8 cellular contexts compared by ENCODE assay signal in the genomic region with DNA sequence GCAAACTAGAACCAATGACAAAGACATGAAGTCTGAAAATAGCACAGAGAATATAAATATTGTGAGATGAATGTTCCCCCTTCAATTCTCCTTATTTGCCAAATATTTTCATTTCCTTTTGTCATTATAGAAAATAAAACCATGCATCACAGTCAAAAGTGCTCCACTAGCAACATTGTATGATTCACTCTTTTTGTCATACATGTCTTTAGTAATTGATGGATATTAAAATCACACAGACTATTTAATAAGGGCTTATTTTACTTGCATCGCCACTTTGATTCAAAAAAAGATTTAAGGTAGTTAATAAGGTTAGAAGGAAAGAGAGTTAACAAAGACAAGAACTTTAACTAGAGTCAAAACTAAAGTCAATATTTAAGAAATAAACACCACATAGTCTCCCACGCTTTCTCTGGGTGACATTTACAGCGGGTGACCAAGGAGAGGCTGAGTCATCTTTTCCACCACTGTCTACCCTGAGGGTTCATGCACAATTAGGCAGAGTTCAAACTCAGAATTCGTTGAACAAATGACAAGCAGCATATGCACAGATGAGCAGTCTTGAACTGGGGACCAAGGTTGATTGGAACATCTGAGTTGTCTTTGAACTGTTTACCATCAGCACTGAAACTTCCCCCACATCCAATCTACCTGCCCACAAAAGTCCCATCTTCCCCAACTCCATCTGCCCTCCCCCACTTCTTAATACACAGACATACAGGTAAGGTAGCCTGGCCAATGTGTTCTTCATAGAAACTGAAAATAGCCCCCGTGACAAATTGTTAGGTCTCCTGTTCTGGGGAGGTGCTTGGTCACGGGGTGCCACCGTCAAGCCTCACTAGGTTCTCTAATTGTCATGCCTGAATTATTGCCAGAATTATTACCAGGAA. TPM values are rescaled to one million over a fixed set of nuclear protein-coding genes. Genes with fewer than 3 reads are reported as not detected.
DNase-seq lines count a peak whose midpoint lies in the region; ATAC-seq and TF ChIP-seq lines count a peak whose summit lies in the region.

No MANE protein-coding gene starts in this region.

- no peak for TF ChIP-seq POLR2A in GM18505 (IDR thresholded peaks at IDR 0.05; ENCODE audit: borderline replicate concordance, extremely low read depth, insufficient read depth, insufficient read length)

- H3K4ac ChIP-seq in H9 (ENCODE audit: low read depth, low read length) = no peak overlapping the region

- ATAC-seq in GM18505 (IDR thresholded peaks at IDR 0.05; ENCODE audit: unreplicated experiment) = peak; percentile 97

- H3K36me3 ChIP-seq in NT2/D1 (ENCODE audit: insufficient read depth, insufficient read length, low read length) (no peaks in the 10 kb centered on the region), hepatocyte (replicated peaks; ENCODE audit: insufficient read depth, low read depth) (no peaks in the 10 kb centered on the region)

- no peaks in the 10 kb centered on the region for H3K79me1 ChIP-seq in H9 (ENCODE audit: insufficient read depth, low read depth, low read length, poor library complexity, severe bottlenecking)

- H3K4me3 ChIP-seq in NT2/D1 (ENCODE audit: insufficient read length, low read depth) = no peak overlapping the region
- H3K4me3 ChIP-seq in hepatocyte = no peak overlapping the region

- H2BK12ac ChIP-seq in H9 (ENCODE audit: insufficient read length, low read depth, low read length) = peak overlapping the region; percentile 36

- no peak overlapping the region for H3K14ac ChIP-seq in H9 (ENCODE audit: insufficient read depth, low read length)

- peaks cover 28 to 44% of the 10 kb centered on the region in 2 experiments for H3K9me3 Mint-ChIP-seq in H9

- H3K9me2 ChIP-seq in hepatocyte (replicated peaks; ENCODE audit: insufficient read depth) = no peaks in the 10 kb centered on the region

- H3K9me3 ChIP-seq in H9 (ENCODE audit: control insufficient read depth, low read depth, low read length) = no peaks in the 10 kb centered on the region
- H3K9me3 ChIP-seq in NT2/D1 (ENCODE audit: insufficient read depth, low read length) = peaks cover 30% of the 10 kb centered on the region; the same call in 1 of the 2 replicates
- H3K9me3 ChIP-seq in hepatocyte (ENCODE audit: low read depth) = no peaks in the 10 kb centered on the region

- H3K4me2 ChIP-seq in H9 (ENCODE audit: insufficient read depth, insufficient read length, low read length) = no peak overlapping the region
- no peak overlapping the region for H3K4me2 ChIP-seq in hepatocyte

- no peak overlapping the region for H2AK5ac ChIP-seq in H9 (ENCODE audit: insufficient read length, low read length)

- H3K27me3 ChIP-seq in H9 (ENCODE audit: insufficient read depth, low read length) (no peaks in the 10 kb centered on the region), NT2/D1 (ENCODE audit: insufficient read depth, insufficient read length) (no peaks in the 10 kb centered on the region), hepatocyte (no peaks in the 10 kb centered on the region)

- H3K79me2 ChIP-seq in H9 (ENCODE audit: insufficient read depth, low read length) = no peaks in the 10 kb centered on the region
- no peaks in the 10 kb centered on the region for H3K79me2 ChIP-seq in hepatocyte

- peaks cover 4% of the 10 kb centered on the region; the same call in 1 of the 2 replicates for H3K4me1 ChIP-seq in H9 (ENCODE audit: insufficient read depth, low read length)
- H3K4me1 ChIP-seq in NT2/D1 (ENCODE audit: insufficient read depth, insufficient read length) = peaks cover 2% of the 10 kb centered on the region
- H3K4me1 ChIP-seq in hepatocyte (ENCODE audit: insufficient read depth) = no peaks in the 10 kb centered on the region

- no peak overlapping the region for H4K91ac ChIP-seq in H9 (ENCODE audit: insufficient read length, low read depth, low read length)

- H3K56ac ChIP-seq in H9 (ENCODE audit: insufficient read length, low read depth, low read length) = no peak overlapping the region

- no peak overlapping the region for H3K27ac ChIP-seq in H9 (ENCODE audit: insufficient read length, low read depth, low read length)
- H3K27ac ChIP-seq in hepatocyte = no peak overlapping the region

- H3K18ac ChIP-seq in H9 (ENCODE audit: insufficient read length, low read depth, low read length) = no peak overlapping the region

- H3K4me1 Mint-ChIP-seq in H9 = peaks cover 20 to 34% of the 10 kb centered on the region in 2 experiments

- H4K20me1 ChIP-seq in H9 (ENCODE audit: control insufficient read depth, insufficient read depth, insufficient read length) (no peaks in the 10 kb centered on the region), hepatocyte (ENCODE audit: insufficient read depth, poor library complexity, severe bottlenecking) (no peaks in the 10 kb centered on the region)

- peaks cover 4% of the 10 kb centered on the region; the same call in 1 of the 2 replicates for H3K27me3 Mint-ChIP-seq in H9 (ENCODE audit: low read depth)

- no peak overlapping the region for H2BK120ac ChIP-seq in H9 (ENCODE audit: low read depth, low read length, poor library complexity, severe bottlenecking)

- H3K23me2 ChIP-seq in H9 (ENCODE audit: insufficient read length, low read depth, low read length, poor library complexity, severe bottlenecking) = no peaks in the 10 kb centered on the region

- H4K5ac ChIP-seq in H9 (ENCODE audit: insufficient read length, low read depth, low read length) = no peak overlapping the region

- no peak overlapping the region for H4K8ac ChIP-seq in H9 (replicated peaks; ENCODE audit: insufficient read length, low read depth, low read length)

- H3K36me3 Mint-ChIP-seq in H9 (ENCODE audit: insufficient read depth in 1 of 3, low read depth in 3 of 3) = peaks cover 34 to 41% (median 37%) of the 10 kb centered on the region in 3 experiments

- no peak overlapping the region for H2BK5ac ChIP-seq in H9 (ENCODE audit: insufficient read length, low read length)

- POLR2A ChIA-PET in HEK293T (lab: Yijun Ruan, JAX) = no interaction called here

- no peak overlapping the region for H2BK20ac ChIP-seq in H9 (ENCODE audit: low read depth, low read length, poor library complexity, severe bottlenecking)

- no CpG with 5 or more reads among the region's 7 CpGs for WGBS in H9 (ENCODE audit: extremely low coverage, insufficient read length, low lambda C conversion rate)
- 72% methylated on average over 7 of the region's 7 CpGs for WGBS in hepatocyte (ENCODE audit: low lambda C conversion rate, missing lambda C conversion rate)

- peak overlapping the region; percentile 9 to 65 (median 55); a peak in 3 of 7 replicates for H3K27ac Mint-ChIP-seq in H9

- H2BK15ac ChIP-seq in H9 (ENCODE audit: low read depth, low read length) = no peak overlapping the region

- no peak overlapping the region for H3K4me3 Mint-ChIP-seq in H9

- no peak overlapping the region for H3K23ac ChIP-seq in H9 (ENCODE audit: insufficient read length, low read depth, low read length)

- H3K9ac ChIP-seq in H9 (ENCODE audit: extremely low read depth, insufficient read length, low read length) (no peak overlapping the region), NT2/D1 (ENCODE audit: insufficient read length, low read depth) (peak overlapping the region; percentile 12)

- DNase-seq in H9 (no peak), NT2/D1 (ENCODE audit: low read depth, low spot score) (no peak), hepatocyte (ENCODE audit: low spot score) (peak; percentile 55), amniotic stem cell (lab: John Stamatoyannopoulos, UW) (no peak), Kasumi-1 (lab: John Stamatoyannopoulos, UW) (no peak), HEK293T (ENCODE audit: extremely low spot score) (no peak), NCI-H1694 (lab: John Stamatoyannopoulos, UW) (no peak)

- CTCF ChIA-PET in HEK293T (lab: Yijun Ruan, JAX) = no interaction called here

- no peak overlapping the region for H3T11ph ChIP-seq in H9 (ENCODE audit: low read length)

- no peak overlapping the region for H2AFZ ChIP-seq in H9 (ENCODE audit: low read length)
- H2AFZ ChIP-seq in hepatocyte = no peak overlapping the region

- TF ChIP-seq CTCF in H9 (conservative IDR thresholded peaks at IDR 0.05) = no peak
- no peak for TF ChIP-seq CTCF in hepatocyte (IDR thresholded peaks at IDR 0.05; ENCODE audit: poor library complexity)

TF ChIP-seq in HEK293T, 16 proteins besides CTCF, POLR2A, EP300 and RAD21:
- TF ChIP-seq TARDBP (IDR thresholded peaks at IDR 0.05) (no peak), HDGF (IDR thresholded peaks at IDR 0.05; ENCODE audit: borderline replicate concordance) (no peak), ARNT (IDR thresholded peaks at IDR 0.05) (no peak), FOXA1 (IDR thresholded peaks at IDR 0.05) (no peak), SP1 (IDR thresholded peaks at IDR 0.05) (no peak), ELF4 (IDR thresholded peaks at IDR 0.05) (no peak), FOXK2 (IDR thresholded peaks at IDR 0.05) (no peak), BHLHE40 (IDR thresholded peaks at IDR 0.05; ENCODE audit: borderline replicate concordance) (no peak), NFRKB (IDR thresholded peaks at IDR 0.05) (no peak), SUZ12 (IDR thresholded peaks at IDR 0.05) (no peak), LEF1 (IDR thresholded peaks at IDR 0.05; ENCODE audit: borderline replicate concordance) (no peak), CTBP1 (IDR thresholded peaks at IDR 0.05; ENCODE audit: borderline replicate concordance) (no peak), FOXM1 (IDR thresholded peaks at IDR 0.05; ENCODE audit: borderline replicate concordance) (no peak), L3MBTL2 (conservative IDR thresholded peaks at IDR 0.05) (no peak), ZNF384 (IDR thresholded peaks at IDR 0.05) (no peak)
- TF ChIP-seq, protein P1, sequence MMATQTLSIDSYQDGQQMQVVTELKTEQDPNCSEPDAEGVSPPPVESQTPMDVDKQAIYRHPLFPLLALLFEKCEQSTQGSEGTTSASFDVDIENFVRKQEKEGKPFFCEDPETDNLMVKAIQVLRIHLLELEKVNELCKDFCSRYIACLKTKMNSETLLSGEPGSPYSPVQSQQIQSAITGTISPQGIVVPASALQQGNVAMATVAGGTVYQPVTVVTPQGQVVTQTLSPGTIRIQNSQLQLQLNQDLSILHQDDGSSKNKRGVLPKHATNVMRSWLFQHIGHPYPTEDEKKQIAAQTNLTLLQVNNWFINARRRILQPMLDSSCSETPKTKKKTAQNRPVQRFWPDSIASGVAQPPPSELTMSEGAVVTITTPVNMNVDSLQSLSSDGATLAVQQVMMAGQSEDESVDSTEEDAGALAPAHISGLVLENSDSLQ (IDR thresholded peaks at IDR 0.05) = no peak

RNA-seq across cellular contexts. Expression of a gene that starts 42.5 kb away (rescaled TPM):
- 2.9 and 3.8 TPM in 2 replicates for total RNA-seq in H9 (2021)
- 5.9 and 9.9 TPM in 2 replicates for total RNA-seq in hepatocyte
- polyA plus RNA-seq in hepatocyte = 2.4 and 3.9 TPM in 2 replicates
